Comparison of ENCODE assay signal across 1 cellular context in the genomic region with DNA sequence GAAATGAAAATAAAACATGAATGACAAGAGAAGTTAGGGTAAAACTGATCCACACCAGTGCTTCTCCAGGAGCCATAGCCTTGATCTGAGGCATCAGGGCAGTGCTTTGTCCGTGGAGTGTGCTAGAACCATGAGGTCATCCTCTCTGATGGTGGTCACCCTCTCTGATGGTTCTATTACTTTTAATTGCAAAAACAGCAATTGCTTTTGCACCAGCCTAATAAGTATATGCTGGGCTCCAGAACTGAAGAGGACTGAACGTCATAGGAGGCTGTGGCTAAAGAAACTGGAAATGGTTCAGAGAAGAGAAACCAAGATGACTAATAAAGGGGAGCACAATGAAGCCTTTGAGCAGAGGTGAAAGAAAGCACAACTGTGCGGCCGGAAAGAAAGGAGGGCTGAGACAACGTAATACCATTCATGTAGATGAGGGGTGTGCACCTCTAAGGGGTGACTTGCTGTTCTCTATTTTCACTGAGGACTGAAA.
TF ChIP-seq lines count a peak whose summit lies in the region.

No MANE protein-coding gene starts in this region.

TF ChIP-seq in H1, 55 proteins besides CTCF, POLR2A, EP300 and RAD21 (continued from another document):
- TF ChIP-seq, protein P1, sequence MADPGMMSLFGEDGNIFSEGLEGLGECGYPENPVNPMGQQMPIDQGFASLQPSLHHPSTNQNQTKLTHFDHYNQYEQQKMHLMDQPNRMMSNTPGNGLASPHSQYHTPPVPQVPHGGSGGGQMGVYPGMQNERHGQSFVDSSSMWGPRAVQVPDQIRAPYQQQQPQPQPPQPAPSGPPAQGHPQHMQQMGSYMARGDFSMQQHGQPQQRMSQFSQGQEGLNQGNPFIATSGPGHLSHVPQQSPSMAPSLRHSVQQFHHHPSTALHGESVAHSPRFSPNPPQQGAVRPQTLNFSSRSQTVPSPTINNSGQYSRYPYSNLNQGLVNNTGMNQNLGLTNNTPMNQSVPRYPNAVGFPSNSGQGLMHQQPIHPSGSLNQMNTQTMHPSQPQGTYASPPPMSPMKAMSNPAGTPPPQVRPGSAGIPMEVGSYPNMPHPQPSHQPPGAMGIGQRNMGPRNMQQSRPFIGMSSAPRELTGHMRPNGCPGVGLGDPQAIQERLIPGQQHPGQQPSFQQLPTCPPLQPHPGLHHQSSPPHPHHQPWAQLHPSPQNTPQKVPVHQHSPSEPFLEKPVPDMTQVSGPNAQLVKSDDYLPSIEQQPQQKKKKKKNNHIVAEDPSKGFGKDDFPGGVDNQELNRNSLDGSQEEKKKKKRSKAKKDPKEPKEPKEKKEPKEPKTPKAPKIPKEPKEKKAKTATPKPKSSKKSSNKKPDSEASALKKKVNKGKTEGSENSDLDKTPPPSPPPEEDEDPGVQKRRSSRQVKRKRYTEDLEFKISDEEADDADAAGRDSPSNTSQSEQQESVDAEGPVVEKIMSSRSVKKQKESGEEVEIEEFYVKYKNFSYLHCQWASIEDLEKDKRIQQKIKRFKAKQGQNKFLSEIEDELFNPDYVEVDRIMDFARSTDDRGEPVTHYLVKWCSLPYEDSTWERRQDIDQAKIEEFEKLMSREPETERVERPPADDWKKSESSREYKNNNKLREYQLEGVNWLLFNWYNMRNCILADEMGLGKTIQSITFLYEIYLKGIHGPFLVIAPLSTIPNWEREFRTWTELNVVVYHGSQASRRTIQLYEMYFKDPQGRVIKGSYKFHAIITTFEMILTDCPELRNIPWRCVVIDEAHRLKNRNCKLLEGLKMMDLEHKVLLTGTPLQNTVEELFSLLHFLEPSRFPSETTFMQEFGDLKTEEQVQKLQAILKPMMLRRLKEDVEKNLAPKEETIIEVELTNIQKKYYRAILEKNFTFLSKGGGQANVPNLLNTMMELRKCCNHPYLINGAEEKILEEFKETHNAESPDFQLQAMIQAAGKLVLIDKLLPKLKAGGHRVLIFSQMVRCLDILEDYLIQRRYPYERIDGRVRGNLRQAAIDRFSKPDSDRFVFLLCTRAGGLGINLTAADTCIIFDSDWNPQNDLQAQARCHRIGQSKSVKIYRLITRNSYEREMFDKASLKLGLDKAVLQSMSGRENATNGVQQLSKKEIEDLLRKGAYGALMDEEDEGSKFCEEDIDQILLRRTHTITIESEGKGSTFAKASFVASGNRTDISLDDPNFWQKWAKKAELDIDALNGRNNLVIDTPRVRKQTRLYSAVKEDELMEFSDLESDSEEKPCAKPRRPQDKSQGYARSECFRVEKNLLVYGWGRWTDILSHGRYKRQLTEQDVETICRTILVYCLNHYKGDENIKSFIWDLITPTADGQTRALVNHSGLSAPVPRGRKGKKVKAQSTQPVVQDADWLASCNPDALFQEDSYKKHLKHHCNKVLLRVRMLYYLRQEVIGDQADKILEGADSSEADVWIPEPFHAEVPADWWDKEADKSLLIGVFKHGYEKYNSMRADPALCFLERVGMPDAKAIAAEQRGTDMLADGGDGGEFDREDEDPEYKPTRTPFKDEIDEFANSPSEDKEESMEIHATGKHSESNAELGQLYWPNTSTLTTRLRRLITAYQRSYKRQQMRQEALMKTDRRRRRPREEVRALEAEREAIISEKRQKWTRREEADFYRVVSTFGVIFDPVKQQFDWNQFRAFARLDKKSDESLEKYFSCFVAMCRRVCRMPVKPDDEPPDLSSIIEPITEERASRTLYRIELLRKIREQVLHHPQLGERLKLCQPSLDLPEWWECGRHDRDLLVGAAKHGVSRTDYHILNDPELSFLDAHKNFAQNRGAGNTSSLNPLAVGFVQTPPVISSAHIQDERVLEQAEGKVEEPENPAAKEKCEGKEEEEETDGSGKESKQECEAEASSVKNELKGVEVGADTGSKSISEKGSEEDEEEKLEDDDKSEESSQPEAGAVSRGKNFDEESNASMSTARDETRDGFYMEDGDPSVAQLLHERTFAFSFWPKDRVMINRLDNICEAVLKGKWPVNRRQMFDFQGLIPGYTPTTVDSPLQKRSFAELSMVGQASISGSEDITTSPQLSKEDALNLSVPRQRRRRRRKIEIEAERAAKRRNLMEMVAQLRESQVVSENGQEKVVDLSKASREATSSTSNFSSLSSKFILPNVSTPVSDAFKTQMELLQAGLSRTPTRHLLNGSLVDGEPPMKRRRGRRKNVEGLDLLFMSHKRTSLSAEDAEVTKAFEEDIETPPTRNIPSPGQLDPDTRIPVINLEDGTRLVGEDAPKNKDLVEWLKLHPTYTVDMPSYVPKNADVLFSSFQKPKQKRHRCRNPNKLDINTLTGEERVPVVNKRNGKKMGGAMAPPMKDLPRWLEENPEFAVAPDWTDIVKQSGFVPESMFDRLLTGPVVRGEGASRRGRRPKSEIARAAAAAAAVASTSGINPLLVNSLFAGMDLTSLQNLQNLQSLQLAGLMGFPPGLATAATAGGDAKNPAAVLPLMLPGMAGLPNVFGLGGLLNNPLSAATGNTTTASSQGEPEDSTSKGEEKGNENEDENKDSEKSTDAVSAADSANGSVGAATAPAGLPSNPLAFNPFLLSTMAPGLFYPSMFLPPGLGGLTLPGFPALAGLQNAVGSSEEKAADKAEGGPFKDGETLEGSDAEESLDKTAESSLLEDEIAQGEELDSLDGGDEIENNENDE (IDR thresholded peaks at IDR 0.05; ENCODE audit: insufficient replicate concordance, low read length) = no peak
- TF ChIP-seq, protein P2, sequence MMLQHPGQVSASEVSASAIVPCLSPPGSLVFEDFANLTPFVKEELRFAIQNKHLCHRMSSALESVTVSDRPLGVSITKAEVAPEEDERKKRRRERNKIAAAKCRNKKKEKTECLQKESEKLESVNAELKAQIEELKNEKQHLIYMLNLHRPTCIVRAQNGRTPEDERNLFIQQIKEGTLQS (IDR thresholded peaks at IDR 0.05; ENCODE audit: insufficient read depth, low read depth, low read length) = no peak
- TF ChIP-seq CHD1 (IDR thresholded peaks at IDR 0.05; ENCODE audit: low read depth, low read length) (no peak), SP4 (IDR thresholded peaks at IDR 0.05; ENCODE audit: low read length) (no peak), TBP (IDR thresholded peaks at IDR 0.05; ENCODE audit: low read depth, low read length) (no peak), GTF2F1 (IDR thresholded peaks at IDR 0.05; ENCODE audit: borderline replicate concordance, low read depth, low read length) (no peak), CHD2 (IDR thresholded peaks at IDR 0.05; ENCODE audit: low read length) (no peak), POU5F1 (IDR thresholded peaks at IDR 0.05; ENCODE audit: low read depth, low read length) (no peak), EZH2 (IDR thresholded peaks at IDR 0.05; ENCODE audit: low read depth, low read length, severe bottlenecking) (no peak)
- TF ChIP-seq, protein P3, sequence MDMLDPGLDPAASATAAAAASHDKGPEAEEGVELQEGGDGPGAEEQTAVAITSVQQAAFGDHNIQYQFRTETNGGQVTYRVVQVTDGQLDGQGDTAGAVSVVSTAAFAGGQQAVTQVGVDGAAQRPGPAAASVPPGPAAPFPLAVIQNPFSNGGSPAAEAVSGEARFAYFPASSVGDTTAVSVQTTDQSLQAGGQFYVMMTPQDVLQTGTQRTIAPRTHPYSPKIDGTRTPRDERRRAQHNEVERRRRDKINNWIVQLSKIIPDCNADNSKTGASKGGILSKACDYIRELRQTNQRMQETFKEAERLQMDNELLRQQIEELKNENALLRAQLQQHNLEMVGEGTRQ (IDR thresholded peaks at IDR 0.05; ENCODE audit: low read length) = no peak
